Comparison of ENCODE assay signal across 39 cellular contexts in the genomic region with DNA sequence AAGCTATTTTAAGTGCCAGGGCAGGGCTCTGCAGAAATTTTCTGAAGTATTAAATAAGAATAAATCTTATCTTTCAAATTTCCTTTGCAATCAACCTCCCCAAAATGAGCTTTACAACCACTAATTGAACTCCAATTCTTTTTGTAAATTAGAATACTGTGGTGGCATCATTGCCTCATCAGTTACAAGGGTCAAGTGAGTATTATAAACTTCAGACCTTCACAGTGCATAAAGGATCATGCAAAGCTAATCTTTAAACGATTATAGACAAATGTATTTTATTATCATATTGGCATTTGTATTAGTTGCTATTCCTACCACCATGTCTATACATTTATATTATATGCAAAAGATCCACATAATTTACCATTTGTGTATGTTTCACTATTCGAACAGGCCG. TPM values are rescaled to one million over a fixed set of nuclear protein-coding genes. Genes with fewer than 3 reads are reported as not detected.
"Had no signal": no experiment of that assay in that cellular context is flagged by ENCODE, and none has a peak within 500 bp of the region (broad histone marks: within the 10 kb centered on the region; RNA-seq: fewer than 3 reads in every experiment).

No MANE protein-coding gene starts in this region.

- DNase-seq: Karpas-422, Kasumi-1, KG1, MG63, MM.1S, MV-4-11, NCI-H1048, NCI-H1092, NCI-H1092 treated with DMSO at 0.1 percent for 48 hours, NCI-H1105, NCI-H1105 treated with DMSO at 0.1 percent for 48 hours, NCI-H1417, NCI-H1417 treated with DMSO at 0.1 percent for 48 hours, NCI-H1436, NCI-H1436 treated with DMSO at 0.1 percent for 48 hours, NCI-H146, NCI-H1694, NCI-H1694 treated with DMSO at 0.1 percent for 48 hours, NCI-H187, NCI-H187 treated with DMSO at 0.1 percent for 48 hours, NCI-H1930, NCI-H2029, NCI-H2029 treated with DMSO at 0.1 percent for 48 hours, NCI-H2081, NCI-H2081 treated with DMSO at 0.1 percent for 48 hours, NCI-H2107, NCI-H2171, NCI-H2171 treated with DMSO at 0.1 percent for 48 hours, NCI-H2227 treated with DMSO at 0.1 percent for 48 hours, NCI-H226, NCI-H345, NCI-H446, NCI-H446 treated with DMSO at 0.1 percent for 48 hours, NCI-H510A had no signal

- H3K4me2 ChIP-seq: KMS-11 had no signal

- H3K27me3 ChIP-seq: MG63 had no signal

- H3K9ac ChIP-seq: KMS-11 had no signal

- H3K27ac ChIP-seq: KMS-11 had no signal

- H3K4me3 ChIP-seq: MG63 had no signal

- H3K9me3 ChIP-seq: MG63 had no signal

RNA-seq across cellular contexts. Expression of gene WDR64, which starts 19.1 kb away (rescaled TPM):
- total RNA-seq: LHCN-M2, M059J, MCF 10A, NCI-H460 had no signal
